31 cellular contexts compared by ENCODE assay signal in the genomic region with DNA sequence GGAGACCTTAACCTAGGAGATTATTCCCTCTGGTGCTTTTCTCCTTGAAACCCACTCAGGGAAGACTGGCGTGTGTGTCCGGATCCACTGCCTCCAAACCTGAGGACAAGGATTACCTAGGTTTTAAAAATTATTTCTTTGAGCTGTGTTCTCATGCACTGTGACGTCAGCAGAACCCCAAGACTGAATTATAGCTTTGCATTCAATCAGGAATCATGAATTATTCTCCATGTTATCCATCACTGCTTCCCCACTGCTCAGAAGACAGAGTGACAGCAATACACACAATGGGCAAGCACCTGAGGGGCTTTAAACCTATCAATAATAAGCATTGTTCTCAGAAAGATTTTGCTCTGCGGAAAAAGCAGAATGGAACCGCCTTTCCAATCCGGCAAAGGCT.
"Had no signal": no experiment of that assay in that cellular context is flagged by ENCODE, and none has a peak within 500 bp of the region (broad histone marks: within the 10 kb centered on the region; RNA-seq: fewer than 3 reads in every experiment).

No MANE protein-coding gene starts in this region.

- H3K36me3 ChIP-seq: neural progenitor cell, ovary, spleen, suprapubic skin, tibial artery, transverse colon, upper lobe of right lung, uterus had no signal

- H3K27ac ChIP-seq: neural progenitor cell, ovary, parathyroid adenoma, psoas muscle, skin epidermis, spleen, suprapubic skin, testis, tibial artery, transverse colon, upper lobe of right lung, uterus had no signal

- H3K9ac ChIP-seq: neural progenitor cell, parathyroid adenoma had no signal

- H3K27me3 ChIP-seq: ovary, testis, uterus had no signal

- H2AFZ ChIP-seq: neural progenitor cell, parathyroid adenoma had no signal

- H3K4me1 ChIP-seq: neural progenitor cell, parathyroid adenoma, psoas muscle, suprapubic skin, testis, transverse colon, upper lobe of right lung, uterus had no signal

- DNase-seq: naive B cell; naive thymus-derived CD8-positive, alpha-beta T cell; nephron progenitor cell; occipital lobe; ovary; posterior cingulate gyrus; psoas muscle; right cardiac atrium; spleen; stimulated activated CD4-positive, alpha-beta T cell treated with anti-CD3 and anti-CD28 coated beads, Interleukin-12 subunit alpha, Interleukin-12 subunit beta, amount 100 ng/mL, for 4 hours; stimulated activated CD4-positive, alpha-beta T cell treated with anti-CD3 and anti-CD28 coated beads, Interleukin-2, amount 100 ng/mL, for 24 hours; stimulated activated CD4-positive, alpha-beta T cell treated with anti-CD3 and anti-CD28 coated beads, Interleukin-4, amount 100 ng/mL, for 1 hour; stimulated activated CD4-positive, alpha-beta T cell treated with anti-CD3 and anti-CD28 coated beads, Interleukin-4, amount 100 ng/mL, for 4 hours; stimulated activated CD8-positive, alpha-beta memory T cell treated with anti-CD3 and anti-CD28 coated beads, Interleukin-4, amount 100 ng/mL, for 48 hours; stimulated activated naive CD4-positive, alpha-beta T cell; stimulated activated naive CD8-positive, alpha-beta T cell treated with anti-CD3 and anti-CD28 coated beads, Interleukin-15, amount 100 ng/mL, for 72 hours; stimulated activated naive CD8-positive, alpha-beta T cell treated with anti-CD3 and anti-CD28 coated beads, Interleukin-15, Interleukin-2, amounts not matched to agents 100 U/mL and 50 U/mL, for 24 hours; substantia nigra; testis; tibial artery; transverse colon; upper lobe of right lung; uterus had no signal

- H3K79me2 ChIP-seq: parathyroid adenoma had no signal

- H3K9me3 ChIP-seq: ovary, psoas muscle, spleen, suprapubic skin, testis, tibial artery, transverse colon, upper lobe of right lung, uterus had no signal

- H3K4me2 ChIP-seq: neural progenitor cell, smooth muscle cell had no signal

- ATAC-seq: naive thymus-derived CD8-positive, alpha-beta T cell; natural killer cell treated with Interleukin-12 subunit alpha and Interleukin-12 subunit beta and Interleukin-15 and Interleukin-18, amount 100 ng/mL, for 72 hours; psoas muscle; right cardiac atrium; sciatic nerve; stimulated activated memory B cell treated with anti-CD40 and anti-IgM and Interleukin-4, amounts not matched to agents 10 μg/mL and 1 μg/mL and 100 μg/mL, for 72 hours; stimulated activated naive CD8-positive, alpha-beta T cell treated with anti-CD3 and anti-CD28 coated beads, Interleukin-15, amount 100 ng/mL, for 72 hours; stimulated activated naive CD8-positive, alpha-beta T cell treated with anti-CD3 and anti-CD28 coated beads, Interleukin-15, Interleukin-2, amounts not matched to agents 100 U/mL and 50 U/mL, for 24 hours; upper lobe of right lung had no signal

- H3K4me3 ChIP-seq: neural progenitor cell, ovary, psoas muscle, skin epidermis, smooth muscle cell, spleen, suprapubic skin, testis, tibial artery, transverse colon, upper lobe of right lung, uterus had no signal
